ENCODE assay signal across 17 cellular contexts in genomic region chr12:53504004-53504920, GRCh38. TPM values are rescaled to one million over a fixed set of nuclear protein-coding genes. Genes with fewer than 3 reads are reported as not detected.
DNase-seq lines count a peak whose midpoint lies in the region; ATAC-seq and TF ChIP-seq lines count a peak whose summit lies in the region.
"Had no signal": no experiment of that assay in that cellular context is flagged by ENCODE, and none has a peak within 500 bp of the region (broad histone marks: within the 10 kb centered on the region; RNA-seq: fewer than 3 reads in every experiment).

No MANE protein-coding gene starts in this region.

- in situ Hi-C loops in G401 (cut with HindIII; ENCODE audit: low sequenced_read_pairs) = no loop called here

- H3K9me3 Mint-ChIP-seq in activated naive CD8-positive, alpha-beta T cell treated with anti-CD3 and anti-CD28 coated beads for 36 hours = no peaks in the 10 kb centered on the region

- no peak overlapping the region for H3K4me3 ChIP-seq in stomach smooth muscle (ENCODE audit: low read length in 2 of 2)
- H3K4me3 ChIP-seq: thyroid gland had no signal

- no peak overlapping the region for H3K27ac Mint-ChIP-seq in activated naive CD8-positive, alpha-beta T cell treated with anti-CD3 and anti-CD28 coated beads for 36 hours

- H3K36me3 ChIP-seq in stomach smooth muscle (ENCODE audit: control insufficient read depth in 2 of 2, insufficient read depth in 2 of 2, low read length in 2 of 2) = peaks cover 14 to 23% of the 10 kb centered on the region in 2 donors

- H3K4me1 ChIP-seq in stomach smooth muscle (ENCODE audit: control insufficient read depth, insufficient read depth, low read length) = peaks cover 29% of the 10 kb centered on the region

- H3K9me3 ChIP-seq in stomach smooth muscle (ENCODE audit: control insufficient read depth in 2 of 2, low read length in 2 of 2) = no peaks in the 10 kb centered on the region
- H3K9me3 ChIP-seq: thyroid gland had no signal

- H3K27me3 ChIP-seq in stomach smooth muscle (ENCODE audit: control insufficient read depth in 1 of 2, insufficient read depth in 2 of 2, low read length in 2 of 2) = no peaks in the 10 kb centered on the region
- H3K27me3 ChIP-seq: brain microvascular endothelial cell, thyroid gland had no signal

- peak overlapping the region; percentile 10 for H3K4me3 Mint-ChIP-seq in activated naive CD8-positive, alpha-beta T cell treated with anti-CD3 and anti-CD28 coated beads for 36 hours

- peaks cover 6% of the 10 kb centered on the region for H3K36me3 Mint-ChIP-seq in activated naive CD8-positive, alpha-beta T cell treated with anti-CD3 and anti-CD28 coated beads for 36 hours

- peak overlapping the region; percentile 31 for H3K27ac ChIP-seq in stomach smooth muscle (ENCODE audit: low read length)
- H3K27ac ChIP-seq: brain microvascular endothelial cell had no signal

- TF ChIP-seq CTCF in omental fat pad (IDR thresholded peaks at IDR 0.05) = no peak

- DNase-seq in G401 (ENCODE audit: low spot score) (peak; percentile 52), islet precursor cell (peak; percentile 55), omental fat pad (ENCODE audit: low spot score) (no peak), globus pallidus (ENCODE audit: low spot score) (no peak), DMS114 treated with DMSO at 0.1 percent for 48 hours (lab: John Stamatoyannopoulos, UW; ENCODE audit: unreplicated experiment) (no peak)
- no peak for DNase-seq in activated naive CD8-positive, alpha-beta T cell treated with anti-CD3 and anti-CD28 coated beads for 36 hours
- DNase-seq: activated CD4-positive, alpha-beta T cell treated with anti-CD3 and anti-CD28 coated beads for 4 hours; brain microvascular endothelial cell; CD4-positive, alpha-beta memory T cell; NCI-H187 treated with DMSO at 0.1 percent for 48 hours; NCI-H526 treated with DMSO at 0.1 percent for 48 hours; stimulated activated CD4-positive, alpha-beta T cell treated with anti-CD3 and anti-CD28 coated beads, Interleukin-15, amount 100 ng/mL, for 24 hours; thyroid gland had no signal

- peaks cover 25% of the 10 kb centered on the region for H3K4me1 Mint-ChIP-seq in activated naive CD8-positive, alpha-beta T cell treated with anti-CD3 and anti-CD28 coated beads for 36 hours

- no peaks in the 10 kb centered on the region for H3K27me3 Mint-ChIP-seq in activated naive CD8-positive, alpha-beta T cell treated with anti-CD3 and anti-CD28 coated beads for 36 hours
- H3K27me3 Mint-ChIP-seq: CD4-positive, alpha-beta memory T cell had no signal

- no peak for ATAC-seq in omental fat pad (ENCODE audit: low FRiP score)

- no peak overlapping the region for H3K9ac ChIP-seq in stomach smooth muscle (ENCODE audit: low read length in 2 of 2)

RNA-seq across cellular contexts. Expression of gene NPFF, which starts 3.0 kb away (rescaled TPM):
- 10.7 TPM in 1 of 2 replicates, not detected in the other for total RNA-seq in G401 (2014; rRNA removed; shearing (Covaris generic))
- total RNA-seq in activated naive CD8-positive, alpha-beta T cell treated with anti-CD3 and anti-CD28 coated beads for 36 hours = not detected
- not detected for total RNA-seq in omental fat pad
- total RNA-seq: CD4-positive, alpha-beta memory T cell; LHCN-M2; mononuclear cell; T-helper 2 cell treated with Interferon-gamma antibody and Interleukin-4, amounts not matched to agents 100 ng/mL and 5 ng/mL, for 36 hours; thyroid gland had no signal

RNA-seq across cellular contexts. Expression of gene TARBP2, which starts 3.2 kb away (rescaled TPM):
- total RNA-seq in G401 (2014; rRNA removed; shearing (Covaris generic)) = 117 and 119 TPM in 2 replicates
- 10 to 100 TPM; 41.0 to 47.3 TPM for total RNA-seq in activated naive CD8-positive, alpha-beta T cell treated with anti-CD3 and anti-CD28 coated beads for 36 hours
- 10 to 100 TPM; 19.6 to 26.0 (median 22.3) TPM for total RNA-seq in omental fat pad

RNA-seq across cellular contexts. Expression of gene MAP3K12, which starts 5.0 kb away (rescaled TPM):
- total RNA-seq in G401 (2014; rRNA removed; shearing (Covaris generic)) = 29.5 and 32.8 TPM in 2 replicates
- 1 to 10 TPM; 8.4 to 8.7 TPM for total RNA-seq in activated naive CD8-positive, alpha-beta T cell treated with anti-CD3 and anti-CD28 coated beads for 36 hours
- 10 to 100 TPM in 3 of 4 donors, 1 to 10 TPM in 1; 5.5 to 35.9 (median 17.1) TPM for total RNA-seq in omental fat pad

RNA-seq across cellular contexts. Expression of gene PCBP2, which starts 52.4 kb away (rescaled TPM):
- total RNA-seq in G401 (2014; rRNA removed; shearing (Covaris generic)) = 144 and 145 TPM in 2 replicates
- total RNA-seq in activated naive CD8-positive, alpha-beta T cell treated with anti-CD3 and anti-CD28 coated beads for 36 hours = 1,000 to 10,000 TPM; 1,052 to 1,089 TPM
- total RNA-seq in omental fat pad = 100 to 1,000 TPM; 498 to 666 (median 531) TPM

Comparison
In these comparisons a context has a peak if more than half of its experiments do, and no peak if none do; other contexts are left out.
1. DNase-seq: peak in G401 (single experiment) and islet precursor cell (single experiment); none in activated naive CD8-positive, alpha-beta T cell treated with anti-CD3 and anti-CD28 coated beads for 36 hours (single experiment), omental fat pad (single experiment), globus pallidus (single experiment) and DMS114 treated with DMSO at 0.1 percent for 48 hours (single experiment).